ENCODE assay signal across 9 cellular contexts in the genomic region with DNA sequence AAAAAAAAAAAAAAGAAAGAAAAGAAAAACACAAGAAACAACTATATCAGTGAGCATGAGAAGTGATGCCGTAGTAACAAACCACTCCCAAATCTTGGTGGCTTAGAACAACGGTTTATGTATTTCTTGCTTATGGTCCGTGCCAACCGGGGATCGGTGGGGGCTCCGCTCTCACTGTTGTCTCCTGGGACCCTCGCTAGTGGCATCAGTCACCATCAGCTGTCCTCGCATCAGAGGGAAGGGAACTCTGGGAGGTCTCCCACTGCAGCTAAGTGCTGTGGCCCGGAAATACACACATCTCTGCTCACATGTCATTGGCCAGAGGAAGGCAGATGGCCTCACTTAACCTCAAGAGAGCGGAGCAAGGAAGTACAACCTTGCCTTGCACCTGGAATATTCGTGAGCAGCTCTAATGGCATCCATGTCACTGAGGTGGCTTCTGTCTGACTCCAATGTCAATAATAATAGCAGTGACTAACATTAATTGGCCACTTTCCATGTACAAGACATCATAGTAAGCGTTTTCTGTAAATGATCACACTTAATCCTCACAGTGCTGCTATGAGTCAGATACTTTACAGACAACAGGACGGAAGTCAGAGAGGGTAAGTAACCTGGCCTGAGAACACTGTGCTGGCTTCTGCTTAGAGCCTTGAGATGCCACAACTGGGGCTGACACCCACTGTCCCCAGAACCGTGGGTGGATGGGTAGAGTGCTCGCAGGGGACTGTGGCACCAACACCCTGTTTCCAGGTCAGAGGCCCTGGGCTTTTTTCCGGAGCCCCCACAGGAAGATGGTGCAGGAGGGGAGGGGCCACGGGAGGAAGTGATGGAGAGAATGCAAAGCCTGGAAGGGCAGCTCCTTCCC. TPM values are rescaled to one million over a fixed set of nuclear protein-coding genes. Genes with fewer than 3 reads are reported as not detected.
DNase-seq lines count a peak whose midpoint lies in the region; ATAC-seq and TF ChIP-seq lines count a peak whose summit lies in the region.
"Had no signal": no experiment of that assay in that cellular context is flagged by ENCODE, and none has a peak within 500 bp of the region (broad histone marks: within the 10 kb centered on the region; RNA-seq: fewer than 3 reads in every experiment).

No MANE protein-coding gene starts in this region.

- no peak for TF ChIP-seq POLR2A in body of pancreas (IDR thresholded peaks at IDR 0.05)

- H4K8ac ChIP-seq in mesenchymal stem cell (ENCODE audit: low read length) = no peak overlapping the region

- H3K9me3 ChIP-seq in body of pancreas = no peaks in the 10 kb centered on the region
- H3K9me3 ChIP-seq in mesenchymal stem cell (ENCODE audit: control insufficient read depth, low read length) = no peaks in the 10 kb centered on the region

- H4K91ac ChIP-seq in mesenchymal stem cell (ENCODE audit: low read length) = no peak overlapping the region

- H3K4me3 Mint-ChIP-seq in activated T-helper 1 cell treated with anti-CD3 and anti-CD28 coated beads, Interleukin-12 subunit alpha, Interleukin-12 subunit beta, Interleukin-2, Interleukin-4 antibody, amounts not matched to agents 30 ng/mL and 10 ng/mL and 1 ng/mL, durations not matched to agents 14 hours and 24 hours and 36 hours = no peak overlapping the region

- no peak overlapping the region for H3K4ac ChIP-seq in mesenchymal stem cell (ENCODE audit: low read depth in 1 of 2, low read length in 2 of 2)

- no peak overlapping the region for H3K27ac Mint-ChIP-seq in activated T-helper 1 cell treated with anti-CD3 and anti-CD28 coated beads, Interleukin-12 subunit alpha, Interleukin-12 subunit beta, Interleukin-2, Interleukin-4 antibody, amounts not matched to agents 30 ng/mL and 10 ng/mL and 1 ng/mL, durations not matched to agents 14 hours and 24 hours and 36 hours

- 72 to 79% methylated on average over 14 to 17 of the region's 17 CpGs for WGBS in body of pancreas, 2 donors
- WGBS in mesenchymal stem cell = 81% methylated on average over 17 of the region's 17 CpGs

- H3K4me1 Mint-ChIP-seq in activated T-helper 1 cell treated with anti-CD3 and anti-CD28 coated beads, Interleukin-12 subunit alpha, Interleukin-12 subunit beta, Interleukin-2, Interleukin-4 antibody, amounts not matched to agents 30 ng/mL and 10 ng/mL and 1 ng/mL, durations not matched to agents 14 hours and 24 hours and 36 hours (ENCODE audit: low read depth) = no peaks in the 10 kb centered on the region

- peak; percentile 72 for ATAC-seq in body of pancreas
- no peak for ATAC-seq in GM19397 (IDR thresholded peaks at IDR 0.05; ENCODE audit: unreplicated experiment)

- no peak overlapping the region for H2BK15ac ChIP-seq in mesenchymal stem cell (ENCODE audit: low read depth, poor library complexity, severe bottlenecking)

- no peak overlapping the region for H3K14ac ChIP-seq in mesenchymal stem cell (ENCODE audit: low read length in 2 of 2)

- no peaks in the 10 kb centered on the region for H3K27me3 Mint-ChIP-seq in activated T-helper 1 cell treated with anti-CD3 and anti-CD28 coated beads, Interleukin-12 subunit alpha, Interleukin-12 subunit beta, Interleukin-2, Interleukin-4 antibody, amounts not matched to agents 30 ng/mL and 10 ng/mL and 1 ng/mL, durations not matched to agents 14 hours and 24 hours and 36 hours (ENCODE audit: insufficient read depth)

- no peaks in the 10 kb centered on the region for H3K79me1 ChIP-seq in mesenchymal stem cell (replicated peaks; ENCODE audit: low read length, poor library complexity, severe bottlenecking)

- H3K9me3 Mint-ChIP-seq in activated T-helper 1 cell treated with anti-CD3 and anti-CD28 coated beads, Interleukin-12 subunit alpha, Interleukin-12 subunit beta, Interleukin-2, Interleukin-4 antibody, amounts not matched to agents 30 ng/mL and 10 ng/mL and 1 ng/mL, durations not matched to agents 14 hours and 24 hours and 36 hours = no peaks in the 10 kb centered on the region

- peak overlapping the region; percentile 26 for H2AK5ac ChIP-seq in mesenchymal stem cell (ENCODE audit: low read length, severe bottlenecking)

- H3K4me3 ChIP-seq in body of pancreas = no peak overlapping the region
- no peak overlapping the region for H3K4me3 ChIP-seq in mesenchymal stem cell (ENCODE audit: insufficient read depth in 1 of 2, low read depth in 1 of 2, low read length in 2 of 2)

- peak overlapping the region in 3 of 4 donors; percentile 2 to 42 (median 11) for H3K27ac ChIP-seq in body of pancreas
- peak overlapping the region; percentile 71 for H3K27ac ChIP-seq in mesenchymal stem cell (ENCODE audit: low read length, poor library complexity, severe bottlenecking)

- H3K18ac ChIP-seq in mesenchymal stem cell (ENCODE audit: low read depth in 1 of 2, low read length in 2 of 2) = no peak overlapping the region

- H2AFZ ChIP-seq in mesenchymal stem cell (ENCODE audit: low read depth, low read length) = no peak overlapping the region

- no peak overlapping the region for H3K23ac ChIP-seq in mesenchymal stem cell (ENCODE audit: low read length in 2 of 2)

- no peak for TF ChIP-seq CTCF in body of pancreas (IDR thresholded peaks at IDR 0.05)

- no peaks in the 10 kb centered on the region for H3K27me3 ChIP-seq in body of pancreas
- peaks cover 0 to 27% of the 10 kb centered on the region in 2 experiments for H3K27me3 ChIP-seq in mesenchymal stem cell (ENCODE audit: control insufficient read depth in 1 of 2, insufficient read depth in 1 of 2, low read length in 2 of 2)

- no peak overlapping the region for H2BK120ac ChIP-seq in mesenchymal stem cell (ENCODE audit: low read depth, low read length)

- H2BK12ac ChIP-seq in mesenchymal stem cell (ENCODE audit: low read length in 2 of 2) = no peak overlapping the region

- H2BK5ac ChIP-seq in mesenchymal stem cell (ENCODE audit: low read depth, low read length, poor library complexity, severe bottlenecking) = no peak overlapping the region

- no peak overlapping the region for H3K9ac ChIP-seq in mesenchymal stem cell (ENCODE audit: low read length)

- H3K4me1 ChIP-seq in body of pancreas = peaks cover 8% of the 10 kb centered on the region
- peaks cover 9% of the 10 kb centered on the region for H3K4me1 ChIP-seq in mesenchymal stem cell (ENCODE audit: control insufficient read depth, insufficient read depth, low read depth, low read length)

- H3K36me3 ChIP-seq in body of pancreas (replicated peaks in 1 of 2; ENCODE audit: insufficient read depth in 1 of 2, low read depth in 2 of 2) = no peaks in the 10 kb centered on the region
- H3K36me3 ChIP-seq in mesenchymal stem cell (ENCODE audit: control insufficient read depth in 1 of 2, insufficient read depth in 2 of 2, low read depth in 1 of 2, low read length in 2 of 2) = no peaks in the 10 kb centered on the region

- intact Hi-C loops in body of pancreas (cut with DNase I) = no loop called here
- intact Hi-C loops in activated T-helper 1 cell treated with anti-CD3 and anti-CD28 coated beads, Interleukin-12 subunit alpha, Interleukin-12 subunit beta, Interleukin-2, Interleukin-4 antibody, amounts not matched to agents 30 ng/mL and 10 ng/mL and 1 ng/mL, durations not matched to agents 14 hours and 24 hours and 36 hours (cut with micrococcal nuclease) = no loop called here
- intact Hi-C loops in posterior vena cava (cut with DNase I) = no loop called here

- DNase-seq in DMS153 (lab: John Stamatoyannopoulos, UW) (peak; percentile 81), M059J (ENCODE audit: low read depth) (peak; percentile 95), body of pancreas (peak in 2 of 4 donors; percentile 34 to 56), mesenchymal stem cell (peak; percentile 81), posterior vena cava (ENCODE audit: low spot score) (no peak)
- no peak for DNase-seq in activated T-helper 1 cell treated with anti-CD3 and anti-CD28 coated beads, Interleukin-12 subunit alpha, Interleukin-12 subunit beta, Interleukin-2, Interleukin-4 antibody, amounts not matched to agents 30 ng/mL and 10 ng/mL and 1 ng/mL, durations not matched to agents 14 hours and 24 hours and 36 hours (ENCODE audit: low spot score)
- no peak for DNase-seq in activated T-cell treated with anti-CD3 and anti-CD28 coated beads, Interleukin-2, amount 50 U/mL, for 1 hour

- H3K4me2 ChIP-seq in mesenchymal stem cell (ENCODE audit: low read length, poor library complexity, severe bottlenecking) = peak overlapping the region; percentile 47

- no peaks in the 10 kb centered on the region for H3K36me3 Mint-ChIP-seq in activated T-helper 1 cell treated with anti-CD3 and anti-CD28 coated beads, Interleukin-12 subunit alpha, Interleukin-12 subunit beta, Interleukin-2, Interleukin-4 antibody, amounts not matched to agents 30 ng/mL and 10 ng/mL and 1 ng/mL, durations not matched to agents 14 hours and 24 hours and 36 hours (ENCODE audit: low read depth)

RNA-seq across cellular contexts. Expression of a gene that starts 5.9 kb away (rescaled TPM):
- total RNA-seq in M059J (2014; rRNA removed; shearing (Covaris generic)) = not detected in 2 replicates
- 1 to 10 TPM; 5.6 to 6.2 TPM for total RNA-seq in body of pancreas
- polyA plus RNA-seq in mesenchymal stem cell (2013, experiment 1 of 2) = not detected
- polyA plus RNA-seq in mesenchymal stem cell (2013, experiment 2 of 2) = not detected
- total RNA-seq in activated T-helper 1 cell treated with anti-CD3 and anti-CD28 coated beads, Interleukin-12 subunit alpha, Interleukin-12 subunit beta, Interleukin-2, Interleukin-4 antibody, amounts not matched to agents 30 ng/mL and 10 ng/mL and 1 ng/mL, durations not matched to agents 14 hours and 24 hours and 36 hours = not detected in 2 replicates
- not detected for total RNA-seq in posterior vena cava
- total RNA-seq: lower leg skin had no signal

RNA-seq across cellular contexts. Expression of a gene that starts 13.9 kb away (rescaled TPM):
- not detected in 2 replicates for total RNA-seq in M059J (2014; rRNA removed; shearing (Covaris generic))
- total RNA-seq in body of pancreas (over 10,000 TPM; 21,261 to 26,491 TPM), posterior vena cava (1 to 10 TPM in 1 of 2 donors, not detected in 1; 2.2 TPM)
- polyA plus RNA-seq in mesenchymal stem cell (2013, experiment 1 of 2) = not detected
- not detected for polyA plus RNA-seq in mesenchymal stem cell (2013, experiment 2 of 2)
- total RNA-seq in activated T-helper 1 cell treated with anti-CD3 and anti-CD28 coated beads, Interleukin-12 subunit alpha, Interleukin-12 subunit beta, Interleukin-2, Interleukin-4 antibody, amounts not matched to agents 30 ng/mL and 10 ng/mL and 1 ng/mL, durations not matched to agents 14 hours and 24 hours and 36 hours = not detected in 2 replicates

RNA-seq across cellular contexts. Expression of a gene that starts 30.2 kb away (rescaled TPM):
- total RNA-seq in M059J (2014; rRNA removed; shearing (Covaris generic)) = not detected in 2 replicates
- total RNA-seq in body of pancreas (10 to 100 TPM in 1 of 2 donors, 1 to 10 TPM in 1; 7.8 to 11.9 TPM), posterior vena cava (not detected)
- polyA plus RNA-seq in mesenchymal stem cell (2013, experiment 1 of 2) = not detected
- polyA plus RNA-seq in mesenchymal stem cell (2013, experiment 2 of 2) = not detected
- not detected in 2 replicates for total RNA-seq in activated T-helper 1 cell treated with anti-CD3 and anti-CD28 coated beads, Interleukin-12 subunit alpha, Interleukin-12 subunit beta, Interleukin-2, Interleukin-4 antibody, amounts not matched to agents 30 ng/mL and 10 ng/mL and 1 ng/mL, durations not matched to agents 14 hours and 24 hours and 36 hours
- total RNA-seq: lower leg skin had no signal

RNA-seq across cellular contexts. Expression of a gene that starts 34.7 kb away (rescaled TPM):
- total RNA-seq in M059J (2014; rRNA removed; shearing (Covaris generic)) = not detected in 2 replicates
- total RNA-seq in body of pancreas (not detected), posterior vena cava (not detected)
- not detected for polyA plus RNA-seq in mesenchymal stem cell (2013, experiment 1 of 2)
- polyA plus RNA-seq in mesenchymal stem cell (2013, experiment 2 of 2) = not detected
- total RNA-seq in activated T-helper 1 cell treated with anti-CD3 and anti-CD28 coated beads, Interleukin-12 subunit alpha, Interleukin-12 subunit beta, Interleukin-2, Interleukin-4 antibody, amounts not matched to agents 30 ng/mL and 10 ng/mL and 1 ng/mL, durations not matched to agents 14 hours and 24 hours and 36 hours = not detected in 2 replicates
- total RNA-seq: lower leg skin had no signal

Comparison
In these comparisons a context has a peak if more than half of its experiments do, and no peak if none do; other contexts are left out.
1. DNase-seq: peak in DMS153 (single experiment), M059J (single experiment) and mesenchymal stem cell (single experiment); none in activated T-helper 1 cell treated with anti-CD3 and anti-CD28 coated beads, Interleukin-12 subunit alpha, Interleukin-12 subunit beta, Interleukin-2, Interleukin-4 antibody, amounts not matched to agents 30 ng/mL and 10 ng/mL and 1 ng/mL, durations not matched to agents 14 hours and 24 hours and 36 hours (single experiment), posterior vena cava (single experiment) and activated T-cell treated with anti-CD3 and anti-CD28 coated beads, Interleukin-2, amount 50 U/mL, for 1 hour (single experiment).
2. RNA of a gene that starts 13.9 kb away (total RNA-seq): 21,261 to 26,491 TPM in body of pancreas; 2.2 TPM in posterior vena cava, not detected in M059J and not detected in activated T-helper 1 cell treated with anti-CD3 and anti-CD28 coated beads, Interleukin-12 subunit alpha, Interleukin-12 subunit beta, Interleukin-2, Interleukin-4 antibody, amounts not matched to agents 30 ng/mL and 10 ng/mL and 1 ng/mL, durations not matched to agents 14 hours and 24 hours and 36 hours; every median in the first group is over 1,000 times any median in the second.